ENCODE assay signal across 1 cellular context in the genomic region with DNA sequence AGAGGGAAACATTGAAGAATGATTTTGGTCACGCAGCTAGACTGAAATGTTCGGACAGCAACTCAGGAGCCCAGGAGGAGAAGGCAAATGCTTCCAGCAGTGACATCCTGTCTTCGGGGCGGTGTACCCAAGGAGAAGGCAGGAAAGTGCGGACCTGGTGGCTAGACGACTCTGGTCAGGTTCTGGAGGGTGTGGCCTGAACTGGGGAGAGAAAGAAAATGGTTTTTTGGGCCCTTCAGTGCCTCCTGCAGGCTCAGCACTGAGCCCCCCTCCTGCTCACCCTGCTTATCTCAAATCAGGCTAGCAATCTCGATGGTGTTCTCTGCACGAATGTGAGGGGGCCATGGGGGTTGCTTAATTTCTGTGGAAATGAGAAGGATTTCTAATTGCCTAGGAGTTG.
TF ChIP-seq lines count a peak whose summit lies in the region.

No MANE protein-coding gene starts in this region.

TF ChIP-seq in HCT116, 20 proteins besides CTCF, POLR2A, EP300 and RAD21:
- TF ChIP-seq SP1 (IDR thresholded peaks at IDR 0.05; ENCODE audit: low read depth): no peak
- TF ChIP-seq EGR1 (IDR thresholded peaks at IDR 0.05; ENCODE audit: low read depth): no peak
- TF ChIP-seq EZH2phosphoT487 (IDR thresholded peaks at IDR 0.05; ENCODE audit: borderline replicate concordance): no peak
- no peak for TF ChIP-seq CBX3 (IDR thresholded peaks at IDR 0.05; ENCODE audit: low read depth)
- TF ChIP-seq, protein P1, sequence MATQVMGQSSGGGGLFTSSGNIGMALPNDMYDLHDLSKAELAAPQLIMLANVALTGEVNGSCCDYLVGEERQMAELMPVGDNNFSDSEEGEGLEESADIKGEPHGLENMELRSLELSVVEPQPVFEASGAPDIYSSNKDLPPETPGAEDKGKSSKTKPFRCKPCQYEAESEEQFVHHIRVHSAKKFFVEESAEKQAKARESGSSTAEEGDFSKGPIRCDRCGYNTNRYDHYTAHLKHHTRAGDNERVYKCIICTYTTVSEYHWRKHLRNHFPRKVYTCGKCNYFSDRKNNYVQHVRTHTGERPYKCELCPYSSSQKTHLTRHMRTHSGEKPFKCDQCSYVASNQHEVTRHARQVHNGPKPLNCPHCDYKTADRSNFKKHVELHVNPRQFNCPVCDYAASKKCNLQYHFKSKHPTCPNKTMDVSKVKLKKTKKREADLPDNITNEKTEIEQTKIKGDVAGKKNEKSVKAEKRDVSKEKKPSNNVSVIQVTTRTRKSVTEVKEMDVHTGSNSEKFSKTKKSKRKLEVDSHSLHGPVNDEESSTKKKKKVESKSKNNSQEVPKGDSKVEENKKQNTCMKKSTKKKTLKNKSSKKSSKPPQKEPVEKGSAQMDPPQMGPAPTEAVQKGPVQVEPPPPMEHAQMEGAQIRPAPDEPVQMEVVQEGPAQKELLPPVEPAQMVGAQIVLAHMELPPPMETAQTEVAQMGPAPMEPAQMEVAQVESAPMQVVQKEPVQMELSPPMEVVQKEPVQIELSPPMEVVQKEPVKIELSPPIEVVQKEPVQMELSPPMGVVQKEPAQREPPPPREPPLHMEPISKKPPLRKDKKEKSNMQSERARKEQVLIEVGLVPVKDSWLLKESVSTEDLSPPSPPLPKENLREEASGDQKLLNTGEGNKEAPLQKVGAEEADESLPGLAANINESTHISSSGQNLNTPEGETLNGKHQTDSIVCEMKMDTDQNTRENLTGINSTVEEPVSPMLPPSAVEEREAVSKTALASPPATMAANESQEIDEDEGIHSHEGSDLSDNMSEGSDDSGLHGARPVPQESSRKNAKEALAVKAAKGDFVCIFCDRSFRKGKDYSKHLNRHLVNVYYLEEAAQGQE (IDR thresholded peaks at IDR 0.05; ENCODE audit: low read depth): no peak
- TF ChIP-seq, protein P2, sequence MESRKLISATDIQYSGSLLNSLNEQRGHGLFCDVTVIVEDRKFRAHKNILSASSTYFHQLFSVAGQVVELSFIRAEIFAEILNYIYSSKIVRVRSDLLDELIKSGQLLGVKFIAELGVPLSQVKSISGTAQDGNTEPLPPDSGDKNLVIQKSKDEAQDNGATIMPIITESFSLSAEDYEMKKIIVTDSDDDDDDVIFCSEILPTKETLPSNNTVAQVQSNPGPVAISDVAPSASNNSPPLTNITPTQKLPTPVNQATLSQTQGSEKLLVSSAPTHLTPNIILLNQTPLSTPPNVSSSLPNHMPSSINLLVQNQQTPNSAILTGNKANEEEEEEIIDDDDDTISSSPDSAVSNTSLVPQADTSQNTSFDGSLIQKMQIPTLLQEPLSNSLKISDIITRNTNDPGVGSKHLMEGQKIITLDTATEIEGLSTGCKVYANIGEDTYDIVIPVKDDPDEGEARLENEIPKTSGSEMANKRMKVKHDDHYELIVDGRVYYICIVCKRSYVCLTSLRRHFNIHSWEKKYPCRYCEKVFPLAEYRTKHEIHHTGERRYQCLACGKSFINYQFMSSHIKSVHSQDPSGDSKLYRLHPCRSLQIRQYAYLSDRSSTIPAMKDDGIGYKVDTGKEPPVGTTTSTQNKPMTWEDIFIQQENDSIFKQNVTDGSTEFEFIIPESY (IDR thresholded peaks at IDR 0.05; ENCODE audit: extremely low read depth, insufficient replicate concordance, low read length): no peak
- TF ChIP-seq YY1 (IDR thresholded peaks at IDR 0.05; ENCODE audit: extremely low read depth, insufficient replicate concordance, low read depth, low read length): no peak
- no peak for TF ChIP-seq ZFX (IDR thresholded peaks at IDR 0.05)
- no peak for TF ChIP-seq ZNF274 (IDR thresholded peaks at IDR 0.05; ENCODE audit: low read depth, low read length)
- no peak for TF ChIP-seq SIN3A (IDR thresholded peaks at IDR 0.05; ENCODE audit: low read depth)
- no peak for TF ChIP-seq CEBPB (IDR thresholded peaks at IDR 0.05; ENCODE audit: low read depth)
- no peak for TF ChIP-seq FOSL1 (IDR thresholded peaks at IDR 0.05; ENCODE audit: low read depth)
- TF ChIP-seq, protein P3, sequence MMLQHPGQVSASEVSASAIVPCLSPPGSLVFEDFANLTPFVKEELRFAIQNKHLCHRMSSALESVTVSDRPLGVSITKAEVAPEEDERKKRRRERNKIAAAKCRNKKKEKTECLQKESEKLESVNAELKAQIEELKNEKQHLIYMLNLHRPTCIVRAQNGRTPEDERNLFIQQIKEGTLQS (IDR thresholded peaks at IDR 0.05): no peak
- no peak for TF ChIP-seq JUND (IDR thresholded peaks at IDR 0.05)
- TF ChIP-seq, protein P4, sequence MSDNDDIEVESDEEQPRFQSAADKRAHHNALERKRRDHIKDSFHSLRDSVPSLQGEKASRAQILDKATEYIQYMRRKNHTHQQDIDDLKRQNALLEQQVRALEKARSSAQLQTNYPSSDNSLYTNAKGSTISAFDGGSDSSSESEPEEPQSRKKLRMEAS (IDR thresholded peaks at IDR 0.05): no peak
- no peak for TF ChIP-seq ELF1 (IDR thresholded peaks at IDR 0.05; ENCODE audit: borderline replicate concordance, low read depth)
